Comparison of ENCODE assay signal across 13 cellular contexts in genomic region chr11:123564225-123564624, GRCh38.
DNase-seq lines count a peak whose midpoint lies in the region; ATAC-seq and TF ChIP-seq lines count a peak whose summit lies in the region.
"Had no signal": no experiment of that assay in that cellular context is flagged by ENCODE, and none has a peak within 500 bp of the region (broad histone marks: within the 10 kb centered on the region; RNA-seq: fewer than 3 reads in every experiment).

No MANE protein-coding gene starts in this region.

- H3K27me3 Mint-ChIP-seq in stimulated activated memory B cell treated with anti-CD40 and anti-IgM and Interleukin-4, amounts not matched to agents 10 μg/mL and 1 μg/mL and 100 μg/mL, for 72 hours: peaks cover 29% of the 10 kb centered on the region
- no peaks in the 10 kb centered on the region for H3K27me3 Mint-ChIP-seq in mesothelial cell of epicardium (ENCODE audit: low read depth)

- no peaks in the 10 kb centered on the region for H4K20me1 ChIP-seq in Karpas-422 (ENCODE audit: insufficient read depth, low read depth, low read length)

- H3K4me3 ChIP-seq in Karpas-422 (ENCODE audit: low read length) (no peak overlapping the region), upper lobe of right lung (no peak overlapping the region)
- H3K4me3 ChIP-seq: SJCRH30 had no signal

- H3K4me1 ChIP-seq in Karpas-422 (ENCODE audit: low read length) (peaks cover 100% of the 10 kb centered on the region), upper lobe of right lung (no peaks in the 10 kb centered on the region)

- no peaks in the 10 kb centered on the region for H3K9me2 ChIP-seq in Karpas-422 (replicated peaks; ENCODE audit: insufficient read depth, low read length)

- H3K4me3 Mint-ChIP-seq in stimulated activated memory B cell treated with anti-CD40 and anti-IgM and Interleukin-4, amounts not matched to agents 10 μg/mL and 1 μg/mL and 100 μg/mL, for 72 hours: no peak overlapping the region
- no peak overlapping the region for H3K4me3 Mint-ChIP-seq in mesothelial cell of epicardium

- no peaks in the 10 kb centered on the region for H3K9me3 ChIP-seq in Karpas-422 (ENCODE audit: low read length)
- no peaks in the 10 kb centered on the region for H3K9me3 ChIP-seq in upper lobe of right lung
- H3K9me3 ChIP-seq: SJCRH30 had no signal

- H3K27me3 ChIP-seq in Karpas-422 (ENCODE audit: low read length): no peaks in the 10 kb centered on the region
- no peaks in the 10 kb centered on the region for H3K27me3 ChIP-seq in upper lobe of right lung
- H3K27me3 ChIP-seq: SJCRH30 had no signal

- peak overlapping the region; percentile 97 for H3K27ac ChIP-seq in Karpas-422 (ENCODE audit: low read length)
- peak overlapping the region; percentile 48 for H3K27ac ChIP-seq in caudate nucleus (ENCODE audit: low read depth, low read length)
- no peak overlapping the region for H3K27ac ChIP-seq in upper lobe of right lung
- H3K27ac ChIP-seq: SJCRH30 had no signal

- TF ChIP-seq CTCF in upper lobe of right lung (IDR thresholded peaks at IDR 0.05): no peak
- TF ChIP-seq CTCF in GM10266 (IDR thresholded peaks at IDR 0.05; ENCODE audit: control insufficient read depth, insufficient read depth, low read depth, missing control alignments): no peak
- TF ChIP-seq CTCF in mesothelial cell of epicardium (IDR thresholded peaks at IDR 0.05; ENCODE audit: unreplicated experiment): no peak

- no peak overlapping the region for H3K9ac ChIP-seq in Karpas-422 (ENCODE audit: low read length)

- ATAC-seq in upper lobe of right lung: peak; percentile 35
- ATAC-seq in stimulated activated memory B cell treated with anti-CD40 and anti-IgM and Interleukin-4, amounts not matched to agents 10 μg/mL and 1 μg/mL and 100 μg/mL, for 72 hours: no peak

- H3K36me3 ChIP-seq in Karpas-422 (ENCODE audit: insufficient read depth, low read length): peaks cover 18% of the 10 kb centered on the region
- no peaks in the 10 kb centered on the region for H3K36me3 ChIP-seq in upper lobe of right lung
- H3K36me3 ChIP-seq: SJCRH30 had no signal

- H3K27ac Mint-ChIP-seq in stimulated activated memory B cell treated with anti-CD40 and anti-IgM and Interleukin-4, amounts not matched to agents 10 μg/mL and 1 μg/mL and 100 μg/mL, for 72 hours: no peak overlapping the region
- H3K27ac Mint-ChIP-seq in mesothelial cell of epicardium: no peak overlapping the region

- peaks cover 90% of the 10 kb centered on the region for H3K79me2 ChIP-seq in Karpas-422 (ENCODE audit: low read length)

- peak overlapping the region; percentile 11 for H3K4me2 ChIP-seq in Karpas-422 (ENCODE audit: low read depth, low read length, poor library complexity, severe bottlenecking)

- H2AFZ ChIP-seq in Karpas-422 (ENCODE audit: low read length): no peak overlapping the region

- DNase-seq in Karpas-422 (no peak), NOMO-1 treated with DMSO at 0.1 percent for 48 hours (lab: John Stamatoyannopoulos, UW; ENCODE audit: unreplicated experiment) (peak; percentile 75), caudate nucleus (lab: John Stamatoyannopoulos, UW) (no peak), upper lobe of right lung (no peak), GM10266 (ENCODE audit: extremely low spot score) (no peak), mesothelial cell of epicardium (ENCODE audit: low spot score in 2 of 2, unreplicated experiment in 2 of 2) (no peak)
- DNase-seq: DMS79 treated with DMSO at 0.1 percent for 48 hours, HCEC 1CT, NCI-H1092 treated with DMSO at 0.1 percent for 48 hours, NCI-H2227 treated with DMSO at 0.1 percent for 48 hours, NCI-H524, SJCRH30 had no signal

- H3K4me1 Mint-ChIP-seq in stimulated activated memory B cell treated with anti-CD40 and anti-IgM and Interleukin-4, amounts not matched to agents 10 μg/mL and 1 μg/mL and 100 μg/mL, for 72 hours: peaks cover 16% of the 10 kb centered on the region
- peaks cover 27% of the 10 kb centered on the region for H3K4me1 Mint-ChIP-seq in mesothelial cell of epicardium

- H3K9me3 Mint-ChIP-seq in stimulated activated memory B cell treated with anti-CD40 and anti-IgM and Interleukin-4, amounts not matched to agents 10 μg/mL and 1 μg/mL and 100 μg/mL, for 72 hours: no peaks in the 10 kb centered on the region
- no peaks in the 10 kb centered on the region for H3K9me3 Mint-ChIP-seq in mesothelial cell of epicardium

- no peaks in the 10 kb centered on the region for H3K36me3 Mint-ChIP-seq in stimulated activated memory B cell treated with anti-CD40 and anti-IgM and Interleukin-4, amounts not matched to agents 10 μg/mL and 1 μg/mL and 100 μg/mL, for 72 hours
- no peaks in the 10 kb centered on the region for H3K36me3 Mint-ChIP-seq in mesothelial cell of epicardium

- intact Hi-C loops in upper lobe of right lung (cut with DNase I): no loop called here
